Comparison of ENCODE assay signal across 8 cellular contexts in the genomic region with DNA sequence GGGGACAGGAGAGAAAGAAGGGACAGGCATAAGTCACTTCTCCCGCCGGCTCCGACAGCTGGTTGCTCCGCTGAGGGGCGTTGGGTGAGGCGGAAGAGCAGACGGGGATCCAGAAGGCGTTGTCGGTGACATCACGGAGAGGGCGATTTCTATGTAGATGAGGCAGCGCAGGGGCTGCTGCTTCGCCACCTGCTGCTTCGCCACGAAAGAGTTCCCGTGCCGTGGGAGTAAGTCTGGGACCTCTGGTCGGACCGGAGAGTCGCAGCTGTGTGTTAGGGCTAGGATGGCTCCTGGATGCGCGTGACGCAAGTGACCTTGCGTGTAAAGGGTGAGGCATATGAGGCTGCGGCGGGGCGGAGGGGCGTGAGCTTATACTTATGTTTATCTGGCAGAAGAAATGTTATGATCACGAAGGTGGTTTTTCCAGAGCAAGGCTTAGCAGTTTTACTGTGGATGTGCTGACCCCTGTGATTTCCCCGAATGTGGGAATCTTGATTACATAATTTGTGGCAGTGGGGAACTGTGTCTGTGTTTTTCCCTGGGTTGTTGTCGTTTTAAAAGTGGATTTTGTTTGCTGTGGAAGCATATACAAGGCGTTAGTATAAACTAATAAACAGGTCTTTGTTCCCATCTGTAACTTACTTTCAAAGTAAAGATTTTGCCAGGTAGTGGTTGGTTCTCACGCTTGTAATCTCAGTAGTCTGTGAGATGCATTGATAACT. TPM values are rescaled to one million over a fixed set of nuclear protein-coding genes. Genes with fewer than 3 reads are reported as not detected.
DNase-seq lines count a peak whose midpoint lies in the region; ATAC-seq, FAIRE-seq and TF ChIP-seq lines count a peak whose summit lies in the region.
"Not testable (repeated sequence)": the region's sequence is repeated elsewhere in the genome, so short reads cannot be mapped to it uniquely, and the experiment has no call there.

No MANE protein-coding gene starts in this region.

- not testable (repeated sequence) for TF ChIP-seq CTCF in CD14-positive monocyte (IDR thresholded peaks at IDR 0.05); H1 (IDR thresholded peaks at IDR 0.05; ENCODE audit: control extremely low read depth in 1 of 3, insufficient read depth in 1 of 3, low read depth in 1 of 3, low read length in 3 of 3)

- H3K14ac ChIP-seq in H1 (ENCODE audit: insufficient read length); mesenchymal stem cell (ENCODE audit: low read length in 2 of 2): not testable (repeated sequence)

- H3K4me1 ChIP-seq in H1 (replicated peaks in 1 of 4; ENCODE audit: control insufficient read depth in 3 of 4, insufficient read depth in 4 of 4, low read length in 3 of 4); mesenchymal stem cell (ENCODE audit: control insufficient read depth, insufficient read depth, low read depth, low read length): not testable (repeated sequence)

- H2AFZ ChIP-seq in H1 (ENCODE audit: low read length); mesenchymal stem cell (ENCODE audit: low read depth, low read length): not testable (repeated sequence)

- H3K9me3 Mint-ChIP-seq in CD14-positive monocyte, result not testable (repeated sequence)

- H3K27me3 ChIP-seq in H1 (replicated peaks in 1 of 4; ENCODE audit: control insufficient read depth in 3 of 4, extremely low read depth in 1 of 4, insufficient read depth in 3 of 4, low read length in 3 of 4); mesenchymal stem cell (ENCODE audit: control insufficient read depth in 1 of 2, insufficient read depth in 1 of 2, low read length in 2 of 2): not testable (repeated sequence)

- not testable (repeated sequence) for H4K20me1 ChIP-seq in H1 (replicated peaks in 1 of 2; ENCODE audit: control insufficient read depth in 1 of 2, insufficient read depth in 2 of 2, low read length in 2 of 2)

- not testable (repeated sequence) for FAIRE-seq in H1 (lab: Jason Lieb, UNC)

- not testable (repeated sequence) for H3K36me3 ChIP-seq in H1 (ENCODE audit: control insufficient read depth in 2 of 4, insufficient read depth in 4 of 4, low read length in 3 of 4); mesenchymal stem cell (ENCODE audit: control insufficient read depth in 1 of 2, insufficient read depth in 2 of 2, low read depth in 1 of 2, low read length in 2 of 2)

- H3K9me3 ChIP-seq in H1 (ENCODE audit: insufficient read depth in 2 of 2, low read depth in 1 of 2, low read length in 1 of 2); mesenchymal stem cell (ENCODE audit: control insufficient read depth, low read length): not testable (repeated sequence)

- H3K23ac ChIP-seq in H1 (ENCODE audit: insufficient read length); mesenchymal stem cell (ENCODE audit: low read length in 2 of 2): not testable (repeated sequence)

- H4K91ac ChIP-seq in H1 (replicated peaks; ENCODE audit: insufficient read length, low read length), result not testable (repeated sequence)
- H4K91ac ChIP-seq in mesenchymal stem cell (ENCODE audit: low read length), result peak overlapping the region; percentile 50

- peak overlapping the region; percentile 38 to 55 (median 46) for H3K4me3 ChIP-seq in H1 (ENCODE audit: extremely low read depth in 1 of 4, insufficient read depth in 2 of 4, low read depth in 3 of 4, low read length in 4 of 4)
- H3K4me3 ChIP-seq in mesenchymal stem cell (ENCODE audit: insufficient read depth in 1 of 2, low read depth in 1 of 2, low read length in 2 of 2), result peak overlapping the region; percentile 53 to 77

- WGBS in H1 (ENCODE audit: extremely low coverage in 1 of 2, insufficient coverage in 1 of 2, insufficient read length in 1 of 2, insufficient replicate concordance in 2 of 2, low coverage in 1 of 2, low lambda C conversion rate in 2 of 2, missing lambda C conversion rate in 1 of 2), 2 experiments, result 5% methylated on average over 29 of the region's 33 CpGs; no CpG with 5 or more reads in 1 of the 2 experiments
- 1% methylated on average over 29 of the region's 33 CpGs for WGBS in mesenchymal stem cell

- peak overlapping the region; percentile 97 for H3K18ac ChIP-seq in H1 (ENCODE audit: extremely low read depth, low read length)
- H3K18ac ChIP-seq in mesenchymal stem cell (ENCODE audit: low read depth in 1 of 2, low read length in 2 of 2), result peak overlapping the region; percentile 62 to 93

- peak overlapping the region; percentile 94 for H3K4me2 ChIP-seq in H1 (ENCODE audit: insufficient read depth in 1 of 2, low read depth in 2 of 2, low read length in 2 of 2)
- peak overlapping the region; percentile 74 for H3K4me2 ChIP-seq in mesenchymal stem cell (ENCODE audit: low read length, poor library complexity, severe bottlenecking)

- peaks cover 27% of the 10 kb centered on the region for H3K4me1 Mint-ChIP-seq in CD14-positive monocyte

- peak overlapping the region; percentile 98 for H4K5ac ChIP-seq in H1 (ENCODE audit: insufficient read length, low read depth, low read length)

- H3K27ac ChIP-seq in H1 (ENCODE audit: low read depth, low read length) (peak overlapping the region; percentile 99), mesenchymal stem cell (ENCODE audit: low read length, poor library complexity, severe bottlenecking) (peak overlapping the region; percentile 76)

- not testable (repeated sequence) for H3K79me2 ChIP-seq in H1 (ENCODE audit: control insufficient read depth in 1 of 2, insufficient read depth in 2 of 2, low read length in 2 of 2)

- H3K9ac ChIP-seq in H1 (replicated peaks in 1 of 4; ENCODE audit: extremely low read depth in 1 of 4, low read depth in 3 of 4, low read length in 3 of 4) (peak overlapping the region in 3 of 4 experiments; percentile 95 to 98 (median 98); a peak in 6 of 7 replicates), mesenchymal stem cell (ENCODE audit: low read length) (peak overlapping the region; percentile 89)

- H3K56ac ChIP-seq in H1 (replicated peaks; ENCODE audit: insufficient read length, low read depth, low read length), result not testable (repeated sequence)

- ATAC-seq in GM19438 (IDR thresholded peaks at IDR 0.05; ENCODE audit: low read depth, unreplicated experiment) (peak; percentile 89), HG03439 (IDR thresholded peaks at IDR 0.05; ENCODE audit: unreplicated experiment) (peak; percentile 76)

- intact Hi-C loops in CD14-positive monocyte (cut with micrococcal nuclease), result not testable (repeated sequence)

- H3K27me3 Mint-ChIP-seq in CD14-positive monocyte (ENCODE audit: low read depth in 3 of 3), result not testable (repeated sequence)

- not testable (repeated sequence) for H3K79me1 ChIP-seq in H1 (ENCODE audit: low read depth, low read length); mesenchymal stem cell (replicated peaks; ENCODE audit: low read length, poor library complexity, severe bottlenecking)

- peak overlapping the region; percentile 89 to 97 for H3K4me3 Mint-ChIP-seq in CD14-positive monocyte

- H3K27ac Mint-ChIP-seq in CD14-positive monocyte, result peak overlapping the region; percentile 93 to 99 (median 99)

- H2BK15ac ChIP-seq in H1 (ENCODE audit: low read length); mesenchymal stem cell (ENCODE audit: low read depth, poor library complexity, severe bottlenecking): not testable (repeated sequence)

- POLR2A ChIA-PET in H1 (lab: Charles Lee; ENCODE audit: partially characterized antibody), result interaction anchor here (1.4 kb wide), 1 partner anchor 92 kb away, joined by 3 read pairs; no protein-coding TSS in a partner anchor

- peak overlapping the region; percentile 100 for H2BK5ac ChIP-seq in H1 (ENCODE audit: low read depth, low read length)
- peak overlapping the region; percentile 92 for H2BK5ac ChIP-seq in mesenchymal stem cell (ENCODE audit: low read depth, low read length, poor library complexity, severe bottlenecking)

- TF ChIP-seq EP300 in H1 (IDR thresholded peaks at IDR 0.05; ENCODE audit: borderline replicate concordance in 1 of 2, low read depth in 2 of 2, low read length in 2 of 2), result not testable (repeated sequence)

- not testable (repeated sequence) for TF ChIP-seq RAD21 in H1 (IDR thresholded peaks at IDR 0.05 in 1 of 2, conservative IDR thresholded peaks at IDR 0.05 in 1 of 2; ENCODE audit: low read depth in 2 of 2, low read length in 2 of 2)

- peak; percentile 98 to 99 for TF ChIP-seq POLR2A in H1 (IDR thresholded peaks at IDR 0.05; ENCODE audit: control extremely low read depth in 1 of 2, low read depth in 2 of 2, low read length in 2 of 2)

- peak overlapping the region; percentile 99; the same call in 1 of the 2 replicates for H4K8ac ChIP-seq in H1 (ENCODE audit: extremely low read depth, insufficient read depth, low read length)
- H4K8ac ChIP-seq in mesenchymal stem cell (ENCODE audit: low read length), result not testable (repeated sequence)

- not testable (repeated sequence) for H3K36me3 Mint-ChIP-seq in CD14-positive monocyte

- CTCF ChIA-PET in H1 (lab: Charles Lee; ENCODE audit: partially characterized antibody), result not testable (repeated sequence)

- DNase-seq in CD14-positive monocyte (ENCODE audit: low spot score), result peak; percentile 81
- DNase-seq in NOMO-1 treated with DMSO at 0.1 percent for 48 hours (lab: John Stamatoyannopoulos, UW; ENCODE audit: unreplicated experiment), result peak; percentile 74
- peak; percentile 44 for DNase-seq in activated CD8-positive, alpha-beta memory T cell treated with anti-CD3 and anti-CD28 coated beads, Interleukin-2, amount 50 U/mL, for 24 hours (ENCODE audit: extremely low read depth)
- peak in 1 of 2 experiments; percentile 73 for DNase-seq in H1 (ENCODE audit: low read depth in 1 of 2, low spot score in 2 of 2)
- peak; percentile 90 for DNase-seq in mesenchymal stem cell
- peak; percentile 58 to 72 for DNase-seq in stimulated activated CD4-positive, alpha-beta T cell treated with anti-CD3 and anti-CD28 coated beads, Interleukin-4, amount 100 ng/mL, for 4 hours

- H3K4ac ChIP-seq in H1 (replicated peaks; ENCODE audit: insufficient read length, low read depth, low read length); mesenchymal stem cell (ENCODE audit: low read depth in 1 of 2, low read length in 2 of 2): not testable (repeated sequence)

- H2AK5ac ChIP-seq in H1 (ENCODE audit: low read depth, low read length); mesenchymal stem cell (ENCODE audit: low read length, severe bottlenecking): not testable (repeated sequence)

- H2BK120ac ChIP-seq in H1 (replicated peaks; ENCODE audit: low read depth, low read length); mesenchymal stem cell (ENCODE audit: low read depth, low read length): not testable (repeated sequence)

- not testable (repeated sequence) for H2BK20ac ChIP-seq in H1 (ENCODE audit: low read length)

- H3K23me2 ChIP-seq in H1 (ENCODE audit: low read depth, low read length), result not testable (repeated sequence)

- H2BK12ac ChIP-seq in H1 (ENCODE audit: low read depth, low read length), result peak overlapping the region; percentile 84
- H2BK12ac ChIP-seq in mesenchymal stem cell (ENCODE audit: low read length in 2 of 2), result peak overlapping the region in 1 of 2 experiments; percentile 63

RNA-seq across cellular contexts. Expression of a gene that starts 52.8 kb away (rescaled TPM):
- not detected for polyA plus RNA-seq in CD14-positive monocyte
- total RNA-seq in H1 (2021; fragmentation: NEBNext Ultra II Directional; extraction: Animal tissue kit (Norgen Biotek cat#: 25700)), result not detected in 2 replicates
- not detected in 2 replicates for polyA plus RNA-seq in H1 (2011; rRNA removed)
- polyA plus RNA-seq in H1 (2011; cell fraction: cytosol; rRNA removed), result not detected
- not detected for polyA plus RNA-seq in H1 (2011; cell fraction: nucleus; rRNA removed)
- polyA plus RNA-seq in H1 (2012, experiment 1 of 2), result not detected in 4 replicates
- not detected for polyA plus RNA-seq in H1 (2012, experiment 2 of 2)
- polyA plus RNA-seq in H1 (2013, experiment 1 of 2), result not detected
- polyA plus RNA-seq in H1 (2013, experiment 2 of 2), result not detected
- polyA minus RNA-seq in H1 (2011; rRNA and poly(A)+ RNA removed), result 0.39 TPM in 1 of 2 replicates, not detected in the other
- polyA minus RNA-seq in H1 (2011; cell fraction: cytosol; rRNA and poly(A)+ RNA removed), result not detected
- polyA minus RNA-seq in H1 (2011; cell fraction: nucleus; rRNA and poly(A)+ RNA removed), result not detected
- not detected for polyA plus RNA-seq in mesenchymal stem cell (2013, experiment 1 of 2)
- polyA plus RNA-seq in mesenchymal stem cell (2013, experiment 2 of 2), result not detected
